1 cellular context compared by ENCODE assay signal in genomic region chr1:93753766-93754763, GRCh38.
TF ChIP-seq lines count a peak whose summit lies in the region.

No MANE protein-coding gene starts in this region.

TF ChIP-seq in HepG2, 621 proteins besides CTCF, POLR2A, EP300 and RAD21 (continued from another document and continues in another):
- TF ChIP-seq, protein P1, sequence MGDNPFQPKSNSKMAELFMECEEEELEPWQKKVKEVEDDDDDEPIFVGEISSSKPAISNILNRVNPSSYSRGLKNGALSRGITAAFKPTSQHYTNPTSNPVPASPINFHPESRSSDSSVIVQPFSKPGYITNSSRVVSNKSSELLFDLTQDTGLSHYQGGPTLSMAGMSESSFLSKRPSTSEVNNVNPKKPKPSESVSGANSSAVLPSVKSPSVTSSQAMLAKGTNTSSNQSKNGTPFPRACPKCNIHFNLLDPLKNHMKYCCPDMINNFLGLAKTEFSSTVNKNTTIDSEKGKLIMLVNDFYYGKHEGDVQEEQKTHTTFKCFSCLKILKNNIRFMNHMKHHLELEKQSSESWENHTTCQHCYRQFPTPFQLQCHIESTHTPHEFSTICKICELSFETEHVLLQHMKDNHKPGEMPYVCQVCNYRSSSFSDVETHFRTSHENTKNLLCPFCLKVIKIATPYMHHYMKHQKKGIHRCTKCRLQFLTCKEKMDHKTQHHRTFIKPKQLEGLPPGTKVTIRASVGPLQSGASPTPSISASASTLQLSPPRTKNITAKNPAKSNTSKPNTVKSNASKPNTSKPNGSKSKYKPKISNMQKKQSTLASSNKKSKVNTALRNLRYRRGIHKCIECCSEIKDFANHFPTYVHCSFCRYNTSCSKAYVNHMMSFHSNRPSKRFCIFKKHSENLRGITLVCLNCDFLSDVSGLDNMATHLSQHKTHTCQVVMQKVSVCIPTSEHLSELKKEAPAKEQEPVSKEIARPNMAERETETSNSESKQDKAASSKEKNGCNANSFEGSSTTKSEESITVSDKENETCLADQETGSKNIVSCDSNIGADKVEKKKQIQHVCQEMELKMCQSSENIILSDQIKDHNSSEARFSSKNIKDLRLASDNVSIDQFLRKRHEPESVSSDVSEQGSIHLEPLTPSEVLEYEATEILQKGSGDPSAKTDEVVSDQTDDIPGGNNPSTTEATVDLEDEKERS (CRISPR knock-in tag; IDR thresholded peaks at IDR 0.05), result 0 out of 2 replicates have a peak, but pooled peaks have one; percentile 50
- TF ChIP-seq MLLT10 (CRISPR knock-in tag; IDR thresholded peaks at IDR 0.05) (no peak), KLF16 (CRISPR knock-in tag; IDR thresholded peaks at IDR 0.05) (0 out of 4 replicates have a peak, but pooled peaks of 1 of the 2 experiments have one; percentile 37), ATAD3A (CRISPR knock-in tag; IDR thresholded peaks at IDR 0.05) (no peak), ARNT2 (CRISPR knock-in tag; IDR thresholded peaks at IDR 0.05; ENCODE audit: low read depth) (no peak), POGZ (CRISPR knock-in tag; IDR thresholded peaks at IDR 0.05) (0 out of 2 replicates have a peak, but pooled peaks have one; percentile 22), ATF6 (CRISPR knock-in tag; conservative IDR thresholded peaks at IDR 0.05) (no peak), SOX5 (CRISPR knock-in tag; IDR thresholded peaks at IDR 0.05; ENCODE audit: borderline replicate concordance) (peak; percentile 95), SOX6 (IDR thresholded peaks at IDR 0.05) (no peak), SOX6 (CRISPR knock-in tag; IDR thresholded peaks at IDR 0.05) (peak; percentile 95), ELF3 (CRISPR knock-in tag; IDR thresholded peaks at IDR 0.05) (peak; percentile 56; the same call in 1 of the 2 replicates), CEBPG (CRISPR knock-in tag; IDR thresholded peaks at IDR 0.05) (peak; percentile 25; the same call in 1 of the 2 replicates), SSRP1 (CRISPR knock-in tag; IDR thresholded peaks at IDR 0.05) (no peak), ZNF362 (CRISPR knock-in tag; IDR thresholded peaks at IDR 0.05; ENCODE audit: borderline replicate concordance) (no peak), ZNF720 (CRISPR knock-in tag; IDR thresholded peaks at IDR 0.05) (no peak), GPN1 (CRISPR knock-in tag; IDR thresholded peaks at IDR 0.05; ENCODE audit: borderline replicate concordance) (no peak), MAF1 (CRISPR knock-in tag; IDR thresholded peaks at IDR 0.05; ENCODE audit: borderline replicate concordance) (no peak), ZSCAN21 (CRISPR knock-in tag; IDR thresholded peaks at IDR 0.05; ENCODE audit: borderline replicate concordance) (0 out of 2 replicates have a peak, but pooled peaks have one; percentile 33), PBX3 (CRISPR knock-in tag; IDR thresholded peaks at IDR 0.05; ENCODE audit: borderline replicate concordance) (no peak), HNF4A (CRISPR knock-in tag; IDR thresholded peaks at IDR 0.05) (peak; percentile 12; the same call in 1 of the 2 replicates), ISL2 (CRISPR knock-in tag; IDR thresholded peaks at IDR 0.05) (peak; percentile 35; the same call in 1 of the 2 replicates), ZNF441 (CRISPR knock-in tag; IDR thresholded peaks at IDR 0.05; ENCODE audit: borderline replicate concordance) (no peak), ZNF33B (CRISPR knock-in tag; IDR thresholded peaks at IDR 0.05) (no peak), ZNF724P (CRISPR knock-in tag; IDR thresholded peaks at IDR 0.05; ENCODE audit: borderline replicate concordance) (no peak), MEF2D (CRISPR knock-in tag; IDR thresholded peaks at IDR 0.05) (0 out of 2 replicates have a peak, but pooled peaks have one; percentile 39), MED1 (CRISPR knock-in tag; IDR thresholded peaks at IDR 0.05) (0 out of 2 replicates have a peak, but pooled peaks have one; percentile 46), ARID3A (IDR thresholded peaks at IDR 0.05; ENCODE audit: low read depth, low read length) (peak; percentile 23; the same call in 1 of the 2 replicates), SMYD3 (CRISPR knock-in tag; IDR thresholded peaks at IDR 0.05) (no peak), PPARG (CRISPR knock-in tag; conservative IDR thresholded peaks at IDR 0.05) (peak; percentile 67), BCL6 (CRISPR knock-in tag; IDR thresholded peaks at IDR 0.05) (peak; percentile 45; the same call in 1 of the 2 replicates), ZBTB21 (CRISPR knock-in tag; IDR thresholded peaks at IDR 0.05) (peak; percentile 69; the same call in 1 of the 2 replicates), SMAD3 (CRISPR knock-in tag; IDR thresholded peaks at IDR 0.05) (0 out of 2 replicates have a peak, but pooled peaks have one; percentile 37), MED13 (CRISPR knock-in tag; IDR thresholded peaks at IDR 0.05) (no peak), GATA4 (IDR thresholded peaks at IDR 0.05; ENCODE audit: borderline replicate concordance, low read depth) (0 out of 2 replicates have a peak, but pooled peaks have one; percentile 18), PHF21A (CRISPR knock-in tag; IDR thresholded peaks at IDR 0.05) (peak; percentile 22; the same call in 1 of the 2 replicates), NBN (conservative IDR thresholded peaks at IDR 0.05) (no peak), ZKSCAN8 (CRISPR knock-in tag; IDR thresholded peaks at IDR 0.05; ENCODE audit: borderline replicate concordance) (peak; percentile 34; the same call in 1 of the 2 replicates), ATM (IDR thresholded peaks at IDR 0.05; ENCODE audit: borderline replicate concordance) (no peak), SPEN (CRISPR knock-in tag; IDR thresholded peaks at IDR 0.05; ENCODE audit: low read depth) (0 out of 2 replicates have a peak, but pooled peaks have one; percentile 20), NRL (CRISPR knock-in tag; IDR thresholded peaks at IDR 0.05; ENCODE audit: borderline replicate concordance) (no peak), PLSCR1 (CRISPR knock-in tag; IDR thresholded peaks at IDR 0.05; ENCODE audit: borderline replicate concordance) (no peak), NR2F6 (IDR thresholded peaks at IDR 0.05) (peak; percentile 22; the same call in 1 of the 2 replicates), NR2F6 (CRISPR knock-in tag; IDR thresholded peaks at IDR 0.05) (peak; percentile 35; the same call in 1 of the 2 replicates), EZH2 (conservative IDR thresholded peaks at IDR 0.05; ENCODE audit: low read depth, low read length) (no peak), TBX3 (IDR thresholded peaks at IDR 0.05; ENCODE audit: borderline replicate concordance) (no peak), TCF7 (IDR thresholded peaks at IDR 0.05; ENCODE audit: low read depth) (peak; percentile 34; the same call in 1 of the 2 replicates), SOX13 (IDR thresholded peaks at IDR 0.05) (peak; percentile 90), SOX13 (CRISPR knock-in tag; conservative IDR thresholded peaks at IDR 0.05 in 1 of 2, IDR thresholded peaks at IDR 0.05 in 1 of 2) (peak in 1 of 2 experiments; percentile 98; a peak in 2 of 4 replicates), ZNF333 (CRISPR knock-in tag; IDR thresholded peaks at IDR 0.05; ENCODE audit: borderline replicate concordance) (no peak), KDM5A (IDR thresholded peaks at IDR 0.05; ENCODE audit: borderline replicate concordance, low read length) (no peak), TBX2 (CRISPR knock-in tag; IDR thresholded peaks at IDR 0.05; ENCODE audit: borderline replicate concordance) (0 out of 2 replicates have a peak, but pooled peaks have one; percentile 15), ZNF644 (CRISPR knock-in tag; IDR thresholded peaks at IDR 0.05; ENCODE audit: low read depth) (peak; percentile 77; the same call in 1 of the 2 replicates), ZNF331 (CRISPR knock-in tag; IDR thresholded peaks at IDR 0.05) (peak; percentile 62; the same call in 1 of the 2 replicates), TSC22D2 (CRISPR knock-in tag; IDR thresholded peaks at IDR 0.05; ENCODE audit: borderline replicate concordance) (no peak), SIN3B (IDR thresholded peaks at IDR 0.05; ENCODE audit: low read length) (no peak)
- TF ChIP-seq, protein P2, sequence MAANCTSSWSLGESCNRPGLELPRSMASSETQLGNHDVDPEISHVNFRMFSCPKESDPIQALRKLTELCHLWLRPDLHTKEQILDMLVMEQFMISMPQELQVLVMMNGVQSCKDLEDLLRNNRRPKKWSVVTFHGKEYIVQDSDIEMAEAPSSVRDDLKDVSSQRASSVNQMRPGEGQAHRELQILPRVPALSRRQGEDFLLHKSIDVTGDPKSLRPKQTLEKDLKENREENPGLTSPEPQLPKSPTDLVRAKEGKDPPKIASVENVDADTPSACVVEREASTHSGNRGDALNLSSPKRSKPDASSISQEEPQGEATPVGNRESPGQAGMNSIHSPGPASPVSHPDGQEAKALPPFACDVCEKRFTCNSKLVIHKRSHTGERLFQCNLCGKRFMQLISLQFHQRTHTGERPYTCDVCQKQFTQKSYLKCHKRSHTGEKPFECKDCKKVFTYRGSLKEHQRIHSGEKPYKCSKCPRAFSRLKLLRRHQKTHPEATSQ (CRISPR knock-in tag; IDR thresholded peaks at IDR 0.05; ENCODE audit: borderline replicate concordance), result no peak
- TF ChIP-seq, protein P3, sequence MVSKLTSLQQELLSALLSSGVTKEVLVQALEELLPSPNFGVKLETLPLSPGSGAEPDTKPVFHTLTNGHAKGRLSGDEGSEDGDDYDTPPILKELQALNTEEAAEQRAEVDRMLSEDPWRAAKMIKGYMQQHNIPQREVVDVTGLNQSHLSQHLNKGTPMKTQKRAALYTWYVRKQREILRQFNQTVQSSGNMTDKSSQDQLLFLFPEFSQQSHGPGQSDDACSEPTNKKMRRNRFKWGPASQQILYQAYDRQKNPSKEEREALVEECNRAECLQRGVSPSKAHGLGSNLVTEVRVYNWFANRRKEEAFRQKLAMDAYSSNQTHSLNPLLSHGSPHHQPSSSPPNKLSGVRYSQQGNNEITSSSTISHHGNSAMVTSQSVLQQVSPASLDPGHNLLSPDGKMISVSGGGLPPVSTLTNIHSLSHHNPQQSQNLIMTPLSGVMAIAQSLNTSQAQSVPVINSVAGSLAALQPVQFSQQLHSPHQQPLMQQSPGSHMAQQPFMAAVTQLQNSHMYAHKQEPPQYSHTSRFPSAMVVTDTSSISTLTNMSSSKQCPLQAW (CRISPR knock-in tag; IDR thresholded peaks at IDR 0.05), result peak; percentile 15; the same call in 1 of the 2 replicates
- TF ChIP-seq, protein P4, sequence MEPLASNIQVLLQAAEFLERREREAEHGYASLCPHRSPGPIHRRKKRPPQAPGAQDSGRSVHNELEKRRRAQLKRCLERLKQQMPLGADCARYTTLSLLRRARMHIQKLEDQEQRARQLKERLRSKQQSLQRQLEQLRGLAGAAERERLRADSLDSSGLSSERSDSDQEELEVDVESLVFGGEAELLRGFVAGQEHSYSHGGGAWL (CRISPR knock-in tag; IDR thresholded peaks at IDR 0.05), result no peak
- TF ChIP-seq, protein P5, sequence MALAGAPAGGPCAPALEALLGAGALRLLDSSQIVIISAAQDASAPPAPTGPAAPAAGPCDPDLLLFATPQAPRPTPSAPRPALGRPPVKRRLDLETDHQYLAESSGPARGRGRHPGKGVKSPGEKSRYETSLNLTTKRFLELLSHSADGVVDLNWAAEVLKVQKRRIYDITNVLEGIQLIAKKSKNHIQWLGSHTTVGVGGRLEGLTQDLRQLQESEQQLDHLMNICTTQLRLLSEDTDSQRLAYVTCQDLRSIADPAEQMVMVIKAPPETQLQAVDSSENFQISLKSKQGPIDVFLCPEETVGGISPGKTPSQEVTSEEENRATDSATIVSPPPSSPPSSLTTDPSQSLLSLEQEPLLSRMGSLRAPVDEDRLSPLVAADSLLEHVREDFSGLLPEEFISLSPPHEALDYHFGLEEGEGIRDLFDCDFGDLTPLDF (CRISPR knock-in tag; IDR thresholded peaks at IDR 0.05), result no peak
